29 cellular contexts compared by ENCODE assay signal in genomic region chr12:55634186-55634585, GRCh38. TPM values are rescaled to one million over a fixed set of nuclear protein-coding genes. Genes with fewer than 3 reads are reported as not detected.
DNase-seq lines count a peak whose midpoint lies in the region; ATAC-seq, FAIRE-seq and TF ChIP-seq lines count a peak whose summit lies in the region.
"Had no signal": no experiment of that assay in that cellular context is flagged by ENCODE, and none has a peak within 500 bp of the region (broad histone marks: within the 10 kb centered on the region; RNA-seq: fewer than 3 reads in every experiment).

No MANE protein-coding gene starts in this region.

- in situ Hi-C loops in K562 (cut with MboI) = no loop called here

- no peak overlapping the region for H3K4me3 ChIP-seq in right atrium auricular region
- no peak overlapping the region for H3K4me3 ChIP-seq in K562
- H3K4me3 ChIP-seq: BLaER1 had no signal

- no peaks in the 10 kb centered on the region for H3K9me3 ChIP-seq in right atrium auricular region
- no peaks in the 10 kb centered on the region for H3K9me3 ChIP-seq in K562 (replicated peaks; ENCODE audit: control insufficient read depth, insufficient read depth, low read depth, low read length)
- H3K9me3 ChIP-seq: BE2C, BLaER1 had no signal

- DNase-seq in right atrium auricular region (ENCODE audit: low spot score) (no peak), left cardiac atrium (no peak), K562 (ENCODE audit: extremely low read depth in 1 of 4, low spot score in 3 of 4) (no peak), left kidney (ENCODE audit: low read depth, low spot score) (peak; percentile 53), GF-D8 (lab: John Stamatoyannopoulos, UW) (no peak)
- DNase-seq: 8988T; ACHN; BE2C; C1 segment of cervical spinal cord; CD4-positive, alpha-beta memory T cell; CD4-positive, CD25-positive, alpha-beta regulatory T cell; CD8-positive, alpha-beta memory T cell; COR-L47; DMS 273 treated with DMSO at 0.1 percent for 48 hours; DMS153; DMS53; DMS79; DND-41; EL; GDM1 had no signal

- TF ChIP-seq EP300 in K562 (IDR thresholded peaks at IDR 0.05; ENCODE audit: low read length) = no peak

- H2AFZ ChIP-seq in K562 (ENCODE audit: low read depth, low read length) = no peak overlapping the region

- no peak overlapping the region for H3K4me2 ChIP-seq in K562 (ENCODE audit: insufficient read depth, low read length)
- H3K4me2 ChIP-seq: BLaER1 had no signal

- H3K4me1 ChIP-seq in right atrium auricular region (peaks cover 0 to 27% of the 10 kb centered on the region in 2 donors), K562 (replicated peaks in 1 of 2; ENCODE audit: control insufficient read depth in 2 of 2, insufficient read depth in 2 of 2, low read length in 2 of 2) (no peaks in the 10 kb centered on the region)
- H3K4me1 ChIP-seq: BE2C, BLaER1 had no signal

- WGBS in K562 (ENCODE audit: insufficient coverage, low coverage, missing lambda C conversion rate) = 0% methylated on average over 2 of the region's 2 CpGs

- no peak for TF ChIP-seq CTCF in right atrium auricular region (IDR thresholded peaks at IDR 0.05)
- TF ChIP-seq CTCF in K562 (IDR thresholded peaks at IDR 0.05 in 2 of 3, conservative IDR thresholded peaks at IDR 0.05 in 1 of 3; ENCODE audit: insufficient read depth in 2 of 3, low read depth in 1 of 3, low read length in 3 of 3) = no peak

- no TSS peak for BruUV-seq in K562 (replicated peaks; lab: Mats Ljungman, UMichigan)

- H3K27me3 ChIP-seq in right atrium auricular region (no peaks in the 10 kb centered on the region), K562 (ENCODE audit: control insufficient read depth in 2 of 2, insufficient read depth in 2 of 2, low read length in 2 of 2) (peaks cover 19 to 35% of the 10 kb centered on the region in 2 experiments; a peak in 4 of 5 replicates)
- H3K27me3 ChIP-seq: BLaER1 had no signal

- H3K79me2 ChIP-seq in K562 (ENCODE audit: control insufficient read depth, insufficient read depth, low read length) = no peaks in the 10 kb centered on the region

- no peak for TF ChIP-seq RAD21 in K562 (CRISPR knock-in tag; conservative IDR thresholded peaks at IDR 0.05 in 1 of 2, IDR thresholded peaks at IDR 0.05 in 1 of 2)

- POLR2A ChIA-PET in K562 (lab: Yijun Ruan, JAX) = interaction anchor here (0.6 kb wide), 1 partner anchor 973 kb away, joined by 3 read pairs; no protein-coding TSS in a partner anchor

- no peak for TF ChIP-seq POLR2A in K562 (conservative IDR thresholded peaks at IDR 0.05)

- peaks cover 5% of the 10 kb centered on the region; the same call in 1 of the 2 replicates for H4K20me1 ChIP-seq in K562 (replicated peaks; ENCODE audit: control insufficient read depth, insufficient read depth, low read length)
- H4K20me1 ChIP-seq: BLaER1 had no signal

- no peak overlapping the region for H3K9ac ChIP-seq in K562 (ENCODE audit: insufficient read depth in 1 of 2, low read depth in 2 of 2, low read length in 2 of 2)
- H3K9ac ChIP-seq: BLaER1 had no signal

- H3K27ac ChIP-seq in right atrium auricular region (peak overlapping the region; percentile 81 to 92), K562 (ENCODE audit: extremely low read depth, low read depth, low read length) (no peak overlapping the region)
- H3K27ac ChIP-seq: BLaER1 had no signal

- intact Hi-C loops in left cardiac atrium (cut with DNase I) (no loop called here), K562 (cut with micrococcal nuclease) (no loop called here)

- CTCF ChIA-PET in K562 (lab: Yijun Ruan, JAX; ENCODE audit: low intra/inter-chr PET ratio) = no interaction called here

- ATAC-seq in left cardiac atrium (no peak), K562 (no peak)

- H3K36me3 ChIP-seq in right atrium auricular region = no peaks in the 10 kb centered on the region
- H3K36me3 ChIP-seq in K562 (ENCODE audit: control insufficient read depth, insufficient read depth, low read length) = no peaks in the 10 kb centered on the region
- H3K36me3 ChIP-seq: BE2C, BLaER1 had no signal

- H3K9me1 ChIP-seq in K562 (ENCODE audit: control insufficient read depth, insufficient read depth, low read length) = no peaks in the 10 kb centered on the region

- no peak for FAIRE-seq in K562 (lab: Jason Lieb, UNC)
- FAIRE-seq: A204.1, GM12891, GM19239 had no signal

TF ChIP-seq in K562, 482 proteins besides CTCF, POLR2A, EP300 and RAD21:
- TF ChIP-seq PBX2 (CRISPR knock-in tag; IDR thresholded peaks at IDR 0.05; ENCODE audit: low read depth) = no peak
- peak; percentile 53 for TF ChIP-seq PBX2 (tag; conservative IDR thresholded peaks at IDR 0.05; ENCODE audit: low read depth)
- TF ChIP-seq ZBTB33 (CRISPR knock-in tag; IDR thresholded peaks at IDR 0.05) = no peak
- no peak for TF ChIP-seq MYNN (IDR thresholded peaks at IDR 0.05)
- TF ChIP-seq MYNN (CRISPR knock-in tag; IDR thresholded peaks at IDR 0.05) = no peak
- peak; percentile 45; the same call in 1 of the 2 replicates for TF ChIP-seq PKNOX1 (IDR thresholded peaks at IDR 0.05)
- TF ChIP-seq HDAC8 (tag; IDR thresholded peaks at IDR 0.05) = no peak
- no peak for TF ChIP-seq IFI16 (CRISPR knock-in tag; IDR thresholded peaks at IDR 0.05)
- TF ChIP-seq TSC22D4 (tag; IDR thresholded peaks at IDR 0.05) = no peak
- peak; percentile 47 for TF ChIP-seq MEIS2 (IDR thresholded peaks at IDR 0.05; ENCODE audit: partially characterized antibody)
- TF ChIP-seq NUFIP1 (IDR thresholded peaks at IDR 0.05; ENCODE audit: partially characterized antibody) = no peak

RNA-seq across cellular contexts. Expression of gene OR10P1, which starts 2.5 kb away (rescaled TPM):
- total RNA-seq in right atrium auricular region = not detected
- total RNA-seq in left cardiac atrium = under 1 TPM; 0.68 TPM
- total RNA-seq in K562 (2011; cell fraction: chromatin; rRNA removed; ENCODE audit: low replicate concordance) = not detected in 2 replicates
- total RNA-seq in K562 (2011; cell fraction: nucleolus; rRNA removed) = not detected in 2 replicates
- total RNA-seq in K562 (2011; cell fraction: nucleoplasm; rRNA removed) = not detected in 2 replicates
- not detected in 2 replicates for total RNA-seq in K562 (2014; rRNA removed)
- total RNA-seq in K562 (2014; rRNA removed; fragmentation: Illumina TruSeq; extraction: Trizol) = not detected in 2 replicates
- total RNA-seq in K562 (2015; rRNA removed; fragmentation: Illumina TruSeq; extraction: Trizol) = not detected in 2 replicates
- not detected in 2 replicates for total RNA-seq in K562 (2021)
- not detected in 2 replicates for polyA plus RNA-seq in K562 (2011; rRNA removed)
- not detected in 2 replicates for polyA plus RNA-seq in K562 (2011; cell fraction: cytosol; rRNA removed)
- not detected in 2 replicates for polyA plus RNA-seq in K562 (2011; cell fraction: nucleus; rRNA removed)
- not detected in 2 replicates for polyA plus RNA-seq in K562 (2012)
- not detected in 2 replicates for polyA plus RNA-seq in K562 (2014; fragmentation: Illumina TruSeq; extraction: Trizol)
- polyA plus RNA-seq in K562 (2014; fragmentation: Nextera tagmentation; extraction: Ambion mirVana) = not detected
- polyA plus RNA-seq in K562 (2014; rRNA removed) = not detected in 2 replicates
- not detected in 2 replicates for polyA minus RNA-seq in K562 (2011; rRNA and poly(A)+ RNA removed)
- polyA minus RNA-seq in K562 (2011; cell fraction: cytosol; rRNA and poly(A)+ RNA removed) = not detected in 2 replicates
- not detected in 2 replicates for polyA minus RNA-seq in K562 (2011; cell fraction: nucleus; rRNA and poly(A)+ RNA removed)
- total RNA-seq: A673; CD4-positive, alpha-beta memory T cell; CD4-positive, CD25-positive, alpha-beta regulatory T cell; CD8-positive, alpha-beta memory T cell; Daoy; G401 had no signal
- polyA plus RNA-seq: AG04450; CD14-positive monocyte; CD4-positive, alpha-beta memory T cell; CD4-positive, CD25-positive, alpha-beta regulatory T cell; CD8-positive, alpha-beta memory T cell had no signal
